ENCODE assay signal across 1 cellular context in the genomic region with DNA sequence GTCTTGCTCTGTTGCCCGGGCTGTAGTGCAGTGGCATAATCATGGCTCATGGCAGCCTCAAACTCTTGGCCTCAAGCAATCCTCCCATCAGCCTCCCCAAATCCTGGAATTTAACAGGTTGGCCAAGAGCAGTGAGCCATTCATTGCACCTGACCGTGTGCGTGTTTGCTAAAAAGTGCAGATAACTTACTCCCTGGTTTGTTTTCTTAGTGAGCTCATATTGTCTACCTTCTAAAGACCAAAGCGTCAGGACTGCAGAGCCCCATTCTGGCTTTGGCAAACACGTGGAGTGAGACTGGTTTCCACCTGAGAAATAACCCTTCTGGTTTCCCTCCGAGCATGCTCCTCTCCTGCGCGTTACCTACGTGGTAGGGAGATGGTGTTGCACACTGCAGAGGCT.
TF ChIP-seq lines count a peak whose summit lies in the region.

No MANE protein-coding gene starts in this region.

TF ChIP-seq in HepG2, 621 proteins besides CTCF, POLR2A, EP300 and RAD21 (continued from another document and continues in another):
- TF ChIP-seq ZHX1 (CRISPR knock-in tag; IDR thresholded peaks at IDR 0.05; ENCODE audit: low read depth) (0 out of 2 replicates have a peak, but pooled peaks have one; percentile 30), NFE2L2 (IDR thresholded peaks at IDR 0.05; ENCODE audit: low read length) (no peak), THRA (CRISPR knock-in tag; IDR thresholded peaks at IDR 0.05; ENCODE audit: borderline replicate concordance) (peak; percentile 33; the same call in 1 of the 2 replicates), KLF11 (CRISPR knock-in tag; IDR thresholded peaks at IDR 0.05) (no peak), TBX2 (CRISPR knock-in tag; IDR thresholded peaks at IDR 0.05; ENCODE audit: borderline replicate concordance) (peak; percentile 67; the same call in 1 of the 2 replicates), ZIK1 (CRISPR knock-in tag; IDR thresholded peaks at IDR 0.05; ENCODE audit: borderline replicate concordance, low read depth) (no peak), ZNF766 (CRISPR knock-in tag; IDR thresholded peaks at IDR 0.05; ENCODE audit: borderline replicate concordance) (peak; percentile 62; the same call in 1 of the 2 replicates), ZMYM3 (CRISPR knock-in tag; IDR thresholded peaks at IDR 0.05) (peak; percentile 77), ZEB1 (IDR thresholded peaks at IDR 0.05; ENCODE audit: insufficient replicate concordance, low read depth) (peak; percentile 61), SMAD1 (CRISPR knock-in tag; IDR thresholded peaks at IDR 0.05; ENCODE audit: borderline replicate concordance, low read depth) (no peak), ZNF10 (CRISPR knock-in tag; IDR thresholded peaks at IDR 0.05; ENCODE audit: borderline replicate concordance, low read depth) (no peak), SSRP1 (CRISPR knock-in tag; IDR thresholded peaks at IDR 0.05) (peak; percentile 71; the same call in 1 of the 2 replicates), KAT7 (CRISPR knock-in tag; IDR thresholded peaks at IDR 0.05; ENCODE audit: borderline replicate concordance) (no peak), KDM5A (IDR thresholded peaks at IDR 0.05; ENCODE audit: borderline replicate concordance, low read length) (no peak), ZFP36L1 (CRISPR knock-in tag; IDR thresholded peaks at IDR 0.05) (0 out of 2 replicates have a peak, but pooled peaks have one; percentile 70), ZC3H13 (CRISPR knock-in tag; IDR thresholded peaks at IDR 0.05) (no peak), MYC (CRISPR knock-in tag; IDR thresholded peaks at IDR 0.05; ENCODE audit: borderline replicate concordance) (peak; percentile 73; the same call in 1 of the 2 replicates), ZBTB3 (CRISPR knock-in tag; IDR thresholded peaks at IDR 0.05; ENCODE audit: borderline replicate concordance, low read depth) (no peak), ZBTB7B (CRISPR knock-in tag; IDR thresholded peaks at IDR 0.05) (peak; percentile 31; the same call in 1 of the 2 replicates), ZZZ3 (CRISPR knock-in tag; IDR thresholded peaks at IDR 0.05; ENCODE audit: borderline replicate concordance) (no peak), TARDBP (CRISPR knock-in tag; IDR thresholded peaks at IDR 0.05) (peak; percentile 30; the same call in 1 of the 2 replicates), RXRA (CRISPR knock-in tag; IDR thresholded peaks at IDR 0.05) (peak; percentile 48; the same call in 1 of the 2 replicates), ZNF619 (CRISPR knock-in tag; IDR thresholded peaks at IDR 0.05) (no peak), MAX (IDR thresholded peaks at IDR 0.05) (peak; percentile 96), ZNF224 (CRISPR knock-in tag; IDR thresholded peaks at IDR 0.05) (no peak), ATAD3A (CRISPR knock-in tag; IDR thresholded peaks at IDR 0.05) (no peak), HINFP (CRISPR knock-in tag; IDR thresholded peaks at IDR 0.05; ENCODE audit: low read depth) (peak; percentile 65; the same call in 1 of the 2 replicates), ZNF121 (CRISPR knock-in tag; IDR thresholded peaks at IDR 0.05) (peak; percentile 84), ZNF547 (CRISPR knock-in tag; IDR thresholded peaks at IDR 0.05) (0 out of 2 replicates have a peak, but pooled peaks have one; percentile 28), FOSL1 (CRISPR knock-in tag; IDR thresholded peaks at IDR 0.05; ENCODE audit: borderline replicate concordance) (no peak), TEAD2 (CRISPR knock-in tag; IDR thresholded peaks at IDR 0.05) (no peak), TAF15 (IDR thresholded peaks at IDR 0.05; ENCODE audit: low read depth, low read length, poor library complexity, severe bottlenecking) (no peak)
- TF ChIP-seq, protein P1, sequence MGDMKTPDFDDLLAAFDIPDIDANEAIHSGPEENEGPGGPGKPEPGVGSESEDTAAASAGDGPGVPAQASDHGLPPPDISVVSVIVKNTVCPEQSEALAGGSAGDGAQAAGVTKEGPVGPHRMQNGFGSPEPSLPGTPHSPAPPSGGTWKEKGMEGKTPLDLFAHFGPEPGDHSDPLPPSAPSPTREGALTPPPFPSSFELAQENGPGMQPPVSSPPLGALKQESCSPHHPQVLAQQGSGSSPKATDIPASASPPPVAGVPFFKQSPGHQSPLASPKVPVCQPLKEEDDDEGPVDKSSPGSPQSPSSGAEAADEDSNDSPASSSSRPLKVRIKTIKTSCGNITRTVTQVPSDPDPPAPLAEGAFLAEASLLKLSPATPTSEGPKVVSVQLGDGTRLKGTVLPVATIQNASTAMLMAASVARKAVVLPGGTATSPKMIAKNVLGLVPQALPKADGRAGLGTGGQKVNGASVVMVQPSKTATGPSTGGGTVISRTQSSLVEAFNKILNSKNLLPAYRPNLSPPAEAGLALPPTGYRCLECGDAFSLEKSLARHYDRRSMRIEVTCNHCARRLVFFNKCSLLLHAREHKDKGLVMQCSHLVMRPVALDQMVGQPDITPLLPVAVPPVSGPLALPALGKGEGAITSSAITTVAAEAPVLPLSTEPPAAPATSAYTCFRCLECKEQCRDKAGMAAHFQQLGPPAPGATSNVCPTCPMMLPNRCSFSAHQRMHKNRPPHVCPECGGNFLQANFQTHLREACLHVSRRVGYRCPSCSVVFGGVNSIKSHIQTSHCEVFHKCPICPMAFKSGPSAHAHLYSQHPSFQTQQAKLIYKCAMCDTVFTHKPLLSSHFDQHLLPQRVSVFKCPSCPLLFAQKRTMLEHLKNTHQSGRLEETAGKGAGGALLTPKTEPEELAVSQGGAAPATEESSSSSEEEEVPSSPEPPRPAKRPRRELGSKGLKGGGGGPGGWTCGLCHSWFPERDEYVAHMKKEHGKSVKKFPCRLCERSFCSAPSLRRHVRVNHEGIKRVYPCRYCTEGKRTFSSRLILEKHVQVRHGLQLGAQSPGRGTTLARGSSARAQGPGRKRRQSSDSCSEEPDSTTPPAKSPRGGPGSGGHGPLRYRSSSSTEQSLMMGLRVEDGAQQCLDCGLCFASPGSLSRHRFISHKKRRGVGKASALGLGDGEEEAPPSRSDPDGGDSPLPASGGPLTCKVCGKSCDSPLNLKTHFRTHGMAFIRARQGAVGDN (CRISPR knock-in tag; IDR thresholded peaks at IDR 0.05): peak; percentile 74
- TF ChIP-seq, protein P2, sequence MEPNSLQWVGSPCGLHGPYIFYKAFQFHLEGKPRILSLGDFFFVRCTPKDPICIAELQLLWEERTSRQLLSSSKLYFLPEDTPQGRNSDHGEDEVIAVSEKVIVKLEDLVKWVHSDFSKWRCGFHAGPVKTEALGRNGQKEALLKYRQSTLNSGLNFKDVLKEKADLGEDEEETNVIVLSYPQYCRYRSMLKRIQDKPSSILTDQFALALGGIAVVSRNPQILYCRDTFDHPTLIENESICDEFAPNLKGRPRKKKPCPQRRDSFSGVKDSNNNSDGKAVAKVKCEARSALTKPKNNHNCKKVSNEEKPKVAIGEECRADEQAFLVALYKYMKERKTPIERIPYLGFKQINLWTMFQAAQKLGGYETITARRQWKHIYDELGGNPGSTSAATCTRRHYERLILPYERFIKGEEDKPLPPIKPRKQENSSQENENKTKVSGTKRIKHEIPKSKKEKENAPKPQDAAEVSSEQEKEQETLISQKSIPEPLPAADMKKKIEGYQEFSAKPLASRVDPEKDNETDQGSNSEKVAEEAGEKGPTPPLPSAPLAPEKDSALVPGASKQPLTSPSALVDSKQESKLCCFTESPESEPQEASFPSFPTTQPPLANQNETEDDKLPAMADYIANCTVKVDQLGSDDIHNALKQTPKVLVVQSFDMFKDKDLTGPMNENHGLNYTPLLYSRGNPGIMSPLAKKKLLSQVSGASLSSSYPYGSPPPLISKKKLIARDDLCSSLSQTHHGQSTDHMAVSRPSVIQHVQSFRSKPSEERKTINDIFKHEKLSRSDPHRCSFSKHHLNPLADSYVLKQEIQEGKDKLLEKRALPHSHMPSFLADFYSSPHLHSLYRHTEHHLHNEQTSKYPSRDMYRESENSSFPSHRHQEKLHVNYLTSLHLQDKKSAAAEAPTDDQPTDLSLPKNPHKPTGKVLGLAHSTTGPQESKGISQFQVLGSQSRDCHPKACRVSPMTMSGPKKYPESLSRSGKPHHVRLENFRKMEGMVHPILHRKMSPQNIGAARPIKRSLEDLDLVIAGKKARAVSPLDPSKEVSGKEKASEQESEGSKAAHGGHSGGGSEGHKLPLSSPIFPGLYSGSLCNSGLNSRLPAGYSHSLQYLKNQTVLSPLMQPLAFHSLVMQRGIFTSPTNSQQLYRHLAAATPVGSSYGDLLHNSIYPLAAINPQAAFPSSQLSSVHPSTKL (CRISPR knock-in tag; IDR thresholded peaks at IDR 0.05): peak; percentile 76
- TF ChIP-seq, protein P3, sequence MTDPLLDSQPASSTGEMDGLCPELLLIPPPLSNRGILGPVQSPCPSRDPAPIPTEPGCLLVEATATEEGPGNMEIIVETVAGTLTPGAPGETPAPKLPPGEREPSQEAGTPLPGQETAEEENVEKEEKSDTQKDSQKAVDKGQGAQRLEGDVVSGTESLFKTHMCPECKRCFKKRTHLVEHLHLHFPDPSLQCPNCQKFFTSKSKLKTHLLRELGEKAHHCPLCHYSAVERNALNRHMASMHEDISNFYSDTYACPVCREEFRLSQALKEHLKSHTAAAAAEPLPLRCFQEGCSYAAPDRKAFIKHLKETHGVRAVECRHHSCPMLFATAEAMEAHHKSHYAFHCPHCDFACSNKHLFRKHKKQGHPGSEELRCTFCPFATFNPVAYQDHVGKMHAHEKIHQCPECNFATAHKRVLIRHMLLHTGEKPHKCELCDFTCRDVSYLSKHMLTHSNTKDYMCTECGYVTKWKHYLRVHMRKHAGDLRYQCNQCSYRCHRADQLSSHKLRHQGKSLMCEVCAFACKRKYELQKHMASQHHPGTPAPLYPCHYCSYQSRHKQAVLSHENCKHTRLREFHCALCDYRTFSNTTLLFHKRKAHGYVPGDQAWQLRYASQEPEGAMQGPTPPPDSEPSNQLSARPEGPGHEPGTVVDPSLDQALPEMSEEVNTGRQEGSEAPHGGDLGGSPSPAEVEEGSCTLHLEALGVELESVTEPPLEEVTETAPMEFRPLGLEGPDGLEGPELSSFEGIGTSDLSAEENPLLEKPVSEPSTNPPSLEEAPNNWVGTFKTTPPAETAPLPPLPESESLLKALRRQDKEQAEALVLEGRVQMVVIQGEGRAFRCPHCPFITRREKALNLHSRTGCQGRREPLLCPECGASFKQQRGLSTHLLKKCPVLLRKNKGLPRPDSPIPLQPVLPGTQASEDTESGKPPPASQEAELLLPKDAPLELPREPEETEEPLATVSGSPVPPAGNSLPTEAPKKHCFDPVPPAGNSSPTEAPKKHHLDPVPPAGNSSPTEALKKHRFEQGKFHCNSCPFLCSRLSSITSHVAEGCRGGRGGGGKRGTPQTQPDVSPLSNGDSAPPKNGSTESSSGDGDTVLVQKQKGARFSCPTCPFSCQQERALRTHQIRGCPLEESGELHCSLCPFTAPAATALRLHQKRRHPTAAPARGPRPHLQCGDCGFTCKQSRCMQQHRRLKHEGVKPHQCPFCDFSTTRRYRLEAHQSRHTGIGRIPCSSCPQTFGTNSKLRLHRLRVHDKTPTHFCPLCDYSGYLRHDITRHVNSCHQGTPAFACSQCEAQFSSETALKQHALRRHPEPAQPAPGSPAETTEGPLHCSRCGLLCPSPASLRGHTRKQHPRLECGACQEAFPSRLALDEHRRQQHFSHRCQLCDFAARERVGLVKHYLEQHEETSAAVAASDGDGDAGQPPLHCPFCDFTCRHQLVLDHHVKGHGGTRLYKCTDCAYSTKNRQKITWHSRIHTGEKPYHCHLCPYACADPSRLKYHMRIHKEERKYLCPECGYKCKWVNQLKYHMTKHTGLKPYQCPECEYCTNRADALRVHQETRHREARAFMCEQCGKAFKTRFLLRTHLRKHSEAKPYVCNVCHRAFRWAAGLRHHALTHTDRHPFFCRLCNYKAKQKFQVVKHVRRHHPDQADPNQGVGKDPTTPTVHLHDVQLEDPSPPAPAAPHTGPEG (CRISPR knock-in tag; IDR thresholded peaks at IDR 0.05): no peak
